ENCODE assay signal across 24 cellular contexts in the genomic region with DNA sequence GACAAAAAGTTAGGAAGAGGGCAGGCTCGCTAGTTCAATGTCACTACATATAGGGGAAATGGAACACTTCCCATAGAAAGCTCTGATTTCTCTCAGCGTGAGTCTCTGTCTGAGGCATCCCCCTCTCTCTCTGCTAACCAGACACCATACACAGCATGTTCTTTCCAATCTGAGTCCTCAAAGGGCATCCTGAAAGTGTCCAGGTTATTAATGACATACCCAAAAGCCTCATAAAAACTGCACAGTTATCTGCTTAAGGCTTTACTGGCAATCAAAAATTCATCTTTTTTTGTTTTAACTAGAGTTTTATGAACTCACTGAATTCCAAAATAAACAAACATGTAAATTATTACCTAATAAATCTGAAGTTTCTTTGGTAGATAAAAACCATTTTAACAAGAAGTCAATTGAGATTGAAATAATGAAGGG.
"Had no signal": no experiment of that assay in that cellular context is flagged by ENCODE, and none has a peak within 500 bp of the region (broad histone marks: within the 10 kb centered on the region; RNA-seq: fewer than 3 reads in every experiment).

No MANE protein-coding gene starts in this region.

- H3K4me1 Mint-ChIP-seq: activated naive CD4-positive, alpha-beta T cell treated with anti-CD3 and anti-CD28 coated beads, Interleukin-2, amount 50 U/mL, for 24 hours had no signal

- H3K27me3 Mint-ChIP-seq: activated CD4-positive, alpha-beta T cell treated with anti-CD3 and anti-CD28 coated beads, Interleukin-2, amount 10 ng/mL, durations not matched to agents 7 days and 5 days; activated naive CD4-positive, alpha-beta T cell treated with anti-CD3 and anti-CD28 coated beads, Interleukin-2, amount 50 U/mL, for 24 hours; dendritic cell treated with granulocyte-macrophage colony-stimulating factor and Interleukin-4, amounts not matched to agents 40 ng/mL and 50 ng/mL, for 4 days; stimulated activated memory B cell treated with anti-CD40 and anti-IgM and Interleukin-4, amounts not matched to agents 10 μg/mL and 1 μg/mL and 100 μg/mL, for 72 hours; stimulated activated naive CD8-positive, alpha-beta T cell treated with anti-CD3 and anti-CD28 coated beads, Interleukin-15, amount 100 ng/mL, for 72 hours had no signal

- H3K4me3 Mint-ChIP-seq: activated CD4-positive, alpha-beta memory T cell treated with anti-CD3 and anti-CD28 coated beads, Interleukin-2, amount 10 ng/mL, durations not matched to agents 7 days and 5 days; activated CD4-positive, alpha-beta T cell treated with anti-CD3 and anti-CD28 coated beads, Interleukin-2, amount 10 ng/mL, durations not matched to agents 7 days and 5 days; activated naive CD4-positive, alpha-beta T cell treated with anti-CD3 and anti-CD28 coated beads, Interleukin-2, amount 50 U/mL, for 24 hours; activated naive CD8-positive, alpha-beta T cell treated with anti-CD3 and anti-CD28 coated beads, Interleukin-2, amount 50 U/mL, for 24 hours; activated T-cell treated with anti-CD3 and anti-CD28 coated beads, Interleukin-2, amount 50 U/mL, for 4 hours; dendritic cell treated with granulocyte-macrophage colony-stimulating factor and Interleukin-4, amounts not matched to agents 40 ng/mL and 50 ng/mL, for 4 days; stimulated activated memory B cell treated with anti-CD40 and anti-IgM and Interleukin-4, amounts not matched to agents 10 μg/mL and 1 μg/mL and 100 μg/mL, for 72 hours; stimulated activated naive CD8-positive, alpha-beta T cell treated with anti-CD3 and anti-CD28 coated beads, Interleukin-15, amount 100 ng/mL, for 72 hours had no signal

- H3K9me3 Mint-ChIP-seq: activated CD4-positive, alpha-beta memory T cell treated with anti-CD3 and anti-CD28 coated beads, Interleukin-2, amount 10 ng/mL, durations not matched to agents 7 days and 5 days; activated CD4-positive, alpha-beta T cell treated with anti-CD3 and anti-CD28 coated beads, Interleukin-2, amount 10 ng/mL, durations not matched to agents 7 days and 5 days; activated naive CD4-positive, alpha-beta T cell treated with anti-CD3 and anti-CD28 coated beads, Interleukin-2, amount 50 U/mL, for 24 hours; activated naive CD8-positive, alpha-beta T cell treated with anti-CD3 and anti-CD28 coated beads, Interleukin-2, amount 50 U/mL, for 24 hours; activated T-cell treated with anti-CD3 and anti-CD28 coated beads, Interleukin-2, amount 50 U/mL, for 4 hours; activated T-helper 2 cell treated with anti-CD3 and anti-CD28 coated beads, Interferon-gamma antibody, Interleukin-2, Interleukin-4, amounts not matched to agents 10 μg/mL and 5 μg/mL and 100 μg/mL, durations not matched to agents 14 hours and 24 hours and 36 hours; dendritic cell treated with granulocyte-macrophage colony-stimulating factor and Interleukin-4, amounts not matched to agents 40 ng/mL and 50 ng/mL, for 4 days; stimulated activated memory B cell treated with anti-CD40 and anti-IgM and Interleukin-4, amounts not matched to agents 10 μg/mL and 1 μg/mL and 100 μg/mL, for 72 hours; stimulated activated naive CD8-positive, alpha-beta T cell treated with anti-CD3 and anti-CD28 coated beads, Interleukin-15, amount 100 ng/mL, for 72 hours had no signal

- ATAC-seq: activated naive CD8-positive, alpha-beta T cell treated with anti-CD3 and anti-CD28 coated beads, Interleukin-2, amount 50 U/mL, for 24 hours; activated T-cell treated with anti-CD3 and anti-CD28 coated beads, Interleukin-2, amount 50 U/mL, for 4 hours; left ventricle myocardium superior; pancreas; psoas muscle; stimulated activated memory B cell treated with anti-CD40 and anti-IgM and Interleukin-4, amounts not matched to agents 10 μg/mL and 1 μg/mL and 100 μg/mL, for 72 hours; stimulated activated naive CD8-positive, alpha-beta T cell treated with anti-CD3 and anti-CD28 coated beads, Interleukin-15, amount 100 ng/mL, for 72 hours had no signal

- DNase-seq: activated CD4-positive, alpha-beta memory T cell treated with anti-CD3 and anti-CD28 coated beads, Interleukin-2, amount 10 ng/mL, durations not matched to agents 7 days and 5 days; activated CD4-positive, alpha-beta T cell treated with anti-CD3 and anti-CD28 coated beads for 1 hour; activated CD4-positive, alpha-beta T cell treated with anti-CD3 and anti-CD28 coated beads, Interleukin-2, amount 10 ng/mL, durations not matched to agents 7 days and 5 days; activated naive CD8-positive, alpha-beta T cell treated with anti-CD3 and anti-CD28 coated beads, Interleukin-2, amount 50 U/mL, for 24 hours; activated T-cell treated with anti-CD3 and anti-CD28 coated beads, Interleukin-2, amount 50 U/mL, for 4 hours; amygdala; caudate nucleus; esophagus squamous epithelium; glutamatergic neuron; left ventricle myocardium superior; pancreas; psoas muscle; stimulated activated CD4-positive, alpha-beta T cell treated with anti-CD3 and anti-CD28 coated beads, Interleukin-1b, Interleukin-23, amount 100 ng/mL, for 48 hours; stimulated activated CD4-positive, alpha-beta T cell treated with anti-CD3 and anti-CD28 coated beads, Interleukin-4, amount 100 ng/mL, for 4 hours; stimulated activated CD8-positive, alpha-beta memory T cell treated with anti-CD3 and anti-CD28 coated beads, Interleukin-4, amount 100 ng/mL, for 48 hours; stimulated activated naive CD8-positive, alpha-beta T cell treated with anti-CD3 and anti-CD28 coated beads, Interleukin-15, amount 100 ng/mL, for 72 hours; T-helper 9 cell; thyroid gland; upper lobe of left lung; WERI-Rb-1 had no signal

- H3K27ac Mint-ChIP-seq: activated CD4-positive, alpha-beta memory T cell treated with anti-CD3 and anti-CD28 coated beads, Interleukin-2, amount 10 ng/mL, durations not matched to agents 7 days and 5 days; activated CD4-positive, alpha-beta T cell treated with anti-CD3 and anti-CD28 coated beads, Interleukin-2, amount 10 ng/mL, durations not matched to agents 7 days and 5 days; activated naive CD4-positive, alpha-beta T cell treated with anti-CD3 and anti-CD28 coated beads, Interleukin-2, amount 50 U/mL, for 24 hours; activated naive CD8-positive, alpha-beta T cell treated with anti-CD3 and anti-CD28 coated beads, Interleukin-2, amount 50 U/mL, for 24 hours; activated T-helper 2 cell treated with anti-CD3 and anti-CD28 coated beads, Interferon-gamma antibody, Interleukin-2, Interleukin-4, amounts not matched to agents 10 μg/mL and 5 μg/mL and 100 μg/mL, durations not matched to agents 14 hours and 24 hours and 36 hours; dendritic cell treated with granulocyte-macrophage colony-stimulating factor and Interleukin-4, amounts not matched to agents 40 ng/mL and 50 ng/mL, for 4 days; stimulated activated memory B cell treated with anti-CD40 and anti-IgM and Interleukin-4, amounts not matched to agents 10 μg/mL and 1 μg/mL and 100 μg/mL, for 72 hours had no signal
